In genomic region chr2:222707102-222707688, GRCh38 we compare ENCODE assay signal across 17 cellular contexts. TPM values are rescaled to one million over a fixed set of nuclear protein-coding genes. Genes with fewer than 3 reads are reported as not detected.
DNase-seq lines count a peak whose midpoint lies in the region; ATAC-seq and TF ChIP-seq lines count a peak whose summit lies in the region.
"Had no signal": no experiment of that assay in that cellular context is flagged by ENCODE, and none has a peak within 500 bp of the region (broad histone marks: within the 10 kb centered on the region; RNA-seq: fewer than 3 reads in every experiment).

No MANE protein-coding gene starts in this region.

- H3K4me1 Mint-ChIP-seq in activated naive CD4-positive, alpha-beta T cell treated with anti-CD3 and anti-CD28 coated beads for 36 hours (ENCODE audit: low read depth), result peaks cover 6% of the 10 kb centered on the region

- CTCF ChIA-PET in activated naive CD4-positive, alpha-beta T cell treated with anti-CD3 and anti-CD28 coated beads for 36 hours (lab: Charles Lee), result interaction anchor here (0.5 to 4.7 kb wide), 26 partner anchors 11 to 264 kb away, joined by 3 to 92 read pairs (median 4); no protein-coding TSS in a partner anchor
- CTCF ChIA-PET in PC-3 (lab: Charles Lee), result interaction anchor here (0.5 to 1.2 kb wide), 6 partner anchors 17 to 183 kb away, joined by 3 to 8 read pairs (median 5); no protein-coding TSS in a partner anchor

- TF ChIP-seq CTCF in PC-3 (conservative IDR thresholded peaks at IDR 0.05; ENCODE audit: low read depth, low read length) (no peak), stomach (IDR thresholded peaks at IDR 0.05) (no peak)

- H3K27ac Mint-ChIP-seq in activated naive CD4-positive, alpha-beta T cell treated with anti-CD3 and anti-CD28 coated beads, Interleukin-2, amount 50 U/mL, for 72 hours, result no peak overlapping the region
- H3K27ac Mint-ChIP-seq in activated naive CD4-positive, alpha-beta T cell treated with anti-CD3 and anti-CD28 coated beads for 36 hours, result no peak overlapping the region
- H3K27ac Mint-ChIP-seq: nephron progenitor cell had no signal

- no peak for TF ChIP-seq EP300 in stomach (IDR thresholded peaks at IDR 0.05)

- H3K9me3 Mint-ChIP-seq in activated naive CD4-positive, alpha-beta T cell treated with anti-CD3 and anti-CD28 coated beads, Interleukin-2, amount 50 U/mL, for 72 hours, result no peaks in the 10 kb centered on the region
- H3K9me3 Mint-ChIP-seq in activated naive CD4-positive, alpha-beta T cell treated with anti-CD3 and anti-CD28 coated beads for 36 hours, result no peaks in the 10 kb centered on the region
- H3K9me3 Mint-ChIP-seq: nephron progenitor cell had no signal

- intact Hi-C loops in activated naive CD4-positive, alpha-beta T cell treated with anti-CD3 and anti-CD28 coated beads for 36 hours (cut with micrococcal nuclease), result loop anchor here (1.0 to 10.0 kb wide), 2 partner anchors 82 to 398 kb away; no protein-coding TSS in a partner anchor
- intact Hi-C loops in PC-3 (cut with micrococcal nuclease) (loop anchor here (5.0 kb wide), 1 partner anchor 135 kb away; no protein-coding TSS in a partner anchor), stomach (cut with DNase I; ENCODE audit: low total_unique reads) (loop anchor here (5.0 kb wide), 1 partner anchor 195 kb away; no protein-coding TSS in a partner anchor)

- H3K27me3 Mint-ChIP-seq in activated naive CD4-positive, alpha-beta T cell treated with anti-CD3 and anti-CD28 coated beads for 36 hours (ENCODE audit: low read depth), result peaks cover 20% of the 10 kb centered on the region

- no peak for DNase-seq in activated naive CD4-positive, alpha-beta T cell treated with anti-CD3 and anti-CD28 coated beads, Interleukin-2, amount 50 U/mL, for 72 hours (ENCODE audit: low spot score in 2 of 2)
- no peak for DNase-seq in activated naive CD4-positive, alpha-beta T cell treated with anti-CD3 and anti-CD28 coated beads for 36 hours
- DNase-seq in PC-3 (no peak), stomach (no peak), NCI-H524 (lab: John Stamatoyannopoulos, UW) (no peak), C1 segment of cervical spinal cord (lab: John Stamatoyannopoulos, UW) (no peak), NCI-H1092 treated with DMSO at 0.1 percent for 48 hours (lab: John Stamatoyannopoulos, UW) (no peak)
- DNase-seq: activated naive CD4-positive, alpha-beta T cell; left lung; NCI-H69; nephron progenitor cell; T1000; thyroid gland had no signal

- no TSS peak for BruUV-seq in PC-3 (replicated peaks; lab: Mats Ljungman, UMichigan)

- H3F3A ChIP-seq in PC-3 (ENCODE audit: low read length, unreplicated experiment), result no peaks in the 10 kb centered on the region

- no peaks in the 10 kb centered on the region for H3K79me2 ChIP-seq in PC-3 (ENCODE audit: low read length)
- H3K79me2 ChIP-seq: hepatocyte had no signal

- H3K4me3 ChIP-seq in PC-3 (ENCODE audit: low read length), result no peak overlapping the region
- no peak overlapping the region for H3K4me3 ChIP-seq in stomach
- H3K4me3 ChIP-seq: hepatocyte, left lung, thyroid gland had no signal

- H3K36me3 ChIP-seq in PC-3 (ENCODE audit: low read depth, low read length) (no peaks in the 10 kb centered on the region), stomach (no peaks in the 10 kb centered on the region)
- H3K36me3 ChIP-seq: left lung, thyroid gland had no signal

- 94 to 100% (median 95%) methylated on average over 3 of the region's 3 CpGs for WGBS in stomach, 5 donors

- TF ChIP-seq POLR2A in stomach (IDR thresholded peaks at IDR 0.05), result no peak

- peak overlapping the region; percentile 9; the same call in 1 of the 2 replicates for H2AFZ ChIP-seq in PC-3 (ENCODE audit: low read length)
- H2AFZ ChIP-seq: hepatocyte had no signal

- no peaks in the 10 kb centered on the region for H3K9me2 ChIP-seq in PC-3 (replicated peaks; ENCODE audit: low read length)

- no peaks in the 10 kb centered on the region for H4K20me1 ChIP-seq in PC-3 (ENCODE audit: low read length)

- no peak overlapping the region for H3K4me3 Mint-ChIP-seq in activated naive CD4-positive, alpha-beta T cell treated with anti-CD3 and anti-CD28 coated beads for 36 hours
- H3K4me3 Mint-ChIP-seq: nephron progenitor cell had no signal

- ATAC-seq in activated naive CD4-positive, alpha-beta T cell treated with anti-CD3 and anti-CD28 coated beads, Interleukin-2, amount 50 U/mL, for 72 hours, result peak; percentile 14 to 34
- ATAC-seq in PC-3 (no peak; the same call in 1 of the 2 replicates), esophagus mucosa (peak; percentile 14)
- ATAC-seq: left lung had no signal

- H3K4me1 ChIP-seq in PC-3 (ENCODE audit: insufficient read depth, low read length) (peaks cover 22% of the 10 kb centered on the region; the same call in 1 of the 2 replicates), stomach (peaks cover 22 to 48% (median 36%) of the 10 kb centered on the region in 4 donors)

- H3K9ac ChIP-seq in PC-3 (ENCODE audit: low read length), result no peak overlapping the region

- H3K36me3 Mint-ChIP-seq in activated naive CD4-positive, alpha-beta T cell treated with anti-CD3 and anti-CD28 coated beads, Interleukin-2, amount 50 U/mL, for 72 hours, result no peaks in the 10 kb centered on the region
- no peaks in the 10 kb centered on the region for H3K36me3 Mint-ChIP-seq in activated naive CD4-positive, alpha-beta T cell treated with anti-CD3 and anti-CD28 coated beads for 36 hours (ENCODE audit: low read depth)

- POLR2A ChIA-PET in PC-3 (lab: Charles Lee; ENCODE audit: unreplicated experiment), result no interaction called here

- H3K27ac ChIP-seq in PC-3 (ENCODE audit: low read length) (peak overlapping the region; percentile 43), stomach (peak overlapping the region in 3 of 5 donors; percentile 23 to 40 (median 31))
- H3K27ac ChIP-seq: hepatocyte, thyroid gland had no signal

- H3K27me3 ChIP-seq in PC-3 (ENCODE audit: low read length), result no peaks in the 10 kb centered on the region
- H3K27me3 ChIP-seq in stomach, result no peaks in the 10 kb centered on the region
- H3K27me3 ChIP-seq: hepatocyte, left lung, thyroid gland had no signal

- H3K9me3 ChIP-seq in PC-3 (ENCODE audit: low read length), result no peaks in the 10 kb centered on the region
- H3K9me3 ChIP-seq in stomach, result no peaks in the 10 kb centered on the region
- H3K9me3 ChIP-seq: left lung, thyroid gland had no signal

- H3K4me2 ChIP-seq in PC-3 (ENCODE audit: low read length), result no peak overlapping the region
- H3K4me2 ChIP-seq: hepatocyte had no signal

RNA-seq across cellular contexts. Expression of gene MOGAT1, which starts 35.7 kb away (rescaled TPM):
- not detected for total RNA-seq in activated naive CD4-positive, alpha-beta T cell treated with anti-CD3 and anti-CD28 coated beads, Interleukin-2, amount 50 U/mL, for 72 hours
- total RNA-seq in activated naive CD4-positive, alpha-beta T cell treated with anti-CD3 and anti-CD28 coated beads for 36 hours, result not detected
- not detected in 2 replicates for total RNA-seq in PC-3 (2014; rRNA removed)
- total RNA-seq in esophagus mucosa, result not detected
- total RNA-seq in stomach, result 1 to 10 TPM in 1 of 5 donors, not detected in 4; 1.8 TPM
- polyA plus RNA-seq in stomach, result under 1 TPM in 1 of 3 donors, not detected in 2; 0.15 TPM
- total RNA-seq: activated CD8-positive, alpha-beta memory T cell treated with anti-CD3 and anti-CD28 coated beads for 36 hours; epithelial cell of proximal tubule; hepatocyte; thyroid gland had no signal
- polyA plus RNA-seq: hepatocyte had no signal

RNA-seq across cellular contexts. Expression of gene FARSB, which starts 51.3 kb away (rescaled TPM):
- total RNA-seq in activated naive CD4-positive, alpha-beta T cell treated with anti-CD3 and anti-CD28 coated beads, Interleukin-2, amount 50 U/mL, for 72 hours, result 10 to 100 TPM; 30.8 to 39.5 TPM
- total RNA-seq in activated naive CD4-positive, alpha-beta T cell treated with anti-CD3 and anti-CD28 coated beads for 36 hours, result 10 to 100 TPM; 46.4 to 46.8 TPM
- 32.9 and 36.3 TPM in 2 replicates for total RNA-seq in PC-3 (2014; rRNA removed)
- total RNA-seq in esophagus mucosa, result 24.2 TPM
- total RNA-seq in stomach, result 10 to 100 TPM in 2 of 5 donors, 1 to 10 TPM in 3; 1.4 to 26.3 (median 5.8) TPM
- 10 to 100 TPM; 15.1 to 17.5 (median 17.3) TPM for polyA plus RNA-seq in stomach
